Comparison of ENCODE assay signal across 19 cellular contexts in genomic region chr12:124925117-124925516, GRCh38. TPM values are rescaled to one million over a fixed set of nuclear protein-coding genes. Genes with fewer than 3 reads are reported as not detected.
DNase-seq lines count a peak whose midpoint lies in the region; ATAC-seq and TF ChIP-seq lines count a peak whose summit lies in the region.
"Had no signal": no experiment of that assay in that cellular context is flagged by ENCODE, and none has a peak within 500 bp of the region (broad histone marks: within the 10 kb centered on the region; RNA-seq: fewer than 3 reads in every experiment).

No MANE protein-coding gene starts in this region.

- peak overlapping the region; percentile 28 for H4K91ac ChIP-seq in trophoblast cell (ENCODE audit: low read depth, low read length)

- H3K79me2 ChIP-seq in trophoblast cell (ENCODE audit: control insufficient read depth, insufficient read depth, low read length, poor library complexity), result peaks cover 2% of the 10 kb centered on the region

- peaks cover 9% of the 10 kb centered on the region for H3K79me1 ChIP-seq in trophoblast cell (ENCODE audit: low read length)

- no peak overlapping the region for H3K23ac ChIP-seq in trophoblast cell (ENCODE audit: low read length)

- H3K27ac Mint-ChIP-seq in activated CD4-positive, alpha-beta memory T cell treated with anti-CD3 and anti-CD28 coated beads for 36 hours, result peak overlapping the region; percentile 18
- H3K27ac Mint-ChIP-seq in activated CD4-positive, alpha-beta memory T cell treated with anti-CD3 and anti-CD28 coated beads, Interleukin-2, amount 10 ng/mL, durations not matched to agents 7 days and 5 days, result no peak overlapping the region
- H3K27ac Mint-ChIP-seq in Calu3 (ENCODE audit: unreplicated experiment) (peak overlapping the region; percentile 100), osteocyte (ENCODE audit: unreplicated experiment) (no peak overlapping the region)
- peak overlapping the region; percentile 100 for H3K27ac Mint-ChIP-seq in activated T-helper 17 cell treated with anti-CD3 and anti-CD28 coated beads, Interleukin-2, amount 50 U/mL, for 72 hours
- H3K27ac Mint-ChIP-seq: mesothelial cell of epicardium had no signal

- H3K4ac ChIP-seq in trophoblast cell (ENCODE audit: low read depth, low read length), result no peak overlapping the region

- H3K4me2 ChIP-seq in trophoblast cell (ENCODE audit: low read length), result no peak overlapping the region

- H4K12ac ChIP-seq in trophoblast cell (ENCODE audit: low read depth, low read length), result no peak overlapping the region

- no peak overlapping the region for H3K9ac ChIP-seq in trophoblast cell (ENCODE audit: low read length)

- no CpG with 5 or more reads among the region's 10 CpGs for WGBS in trophoblast cell (ENCODE audit: extremely low coverage, insufficient coverage, insufficient read length)

- H4K8ac ChIP-seq in trophoblast cell (ENCODE audit: low read depth, low read length), result no peak overlapping the region

- no peak overlapping the region for H3K27ac ChIP-seq in trophoblast cell (ENCODE audit: low read depth, low read length)
- H3K27ac ChIP-seq: upper lobe of left lung, VCaP had no signal

- H3K36me3 Mint-ChIP-seq in activated CD4-positive, alpha-beta memory T cell treated with anti-CD3 and anti-CD28 coated beads for 36 hours, result peaks cover 11% of the 10 kb centered on the region
- peaks cover 14% of the 10 kb centered on the region for H3K36me3 Mint-ChIP-seq in activated CD4-positive, alpha-beta memory T cell treated with anti-CD3 and anti-CD28 coated beads, Interleukin-2, amount 10 ng/mL, durations not matched to agents 7 days and 5 days (ENCODE audit: low read depth)
- peaks cover 84% of the 10 kb centered on the region for H3K36me3 Mint-ChIP-seq in Calu3 (ENCODE audit: insufficient read depth, unreplicated experiment)
- H3K36me3 Mint-ChIP-seq in activated T-helper 17 cell treated with anti-CD3 and anti-CD28 coated beads, Interleukin-2, amount 50 U/mL, for 72 hours (ENCODE audit: low read depth), result peaks cover 51% of the 10 kb centered on the region
- no peaks in the 10 kb centered on the region for H3K36me3 Mint-ChIP-seq in osteocyte (ENCODE audit: unreplicated experiment)
- H3K36me3 Mint-ChIP-seq: mesothelial cell of epicardium had no signal

- DNase-seq in activated CD4-positive, alpha-beta memory T cell treated with anti-CD3 and anti-CD28 coated beads for 36 hours, result no peak
- no peak for DNase-seq in activated CD4-positive, alpha-beta memory T cell treated with anti-CD3 and anti-CD28 coated beads, Interleukin-2, amount 10 ng/mL, durations not matched to agents 7 days and 5 days
- DNase-seq in Calu3, result no peak
- DNase-seq in trophoblast cell, result no peak
- no peak for DNase-seq in osteocyte (ENCODE audit: extremely low spot score, unreplicated experiment)
- DNase-seq in NCI-H1092 treated with DMSO at 0.1 percent for 48 hours (lab: John Stamatoyannopoulos, UW), result no peak
- no peak for DNase-seq in islet precursor cell
- DNase-seq: 8988T; activated T-cell treated with anti-CD3 and anti-CD28 coated beads, Interleukin-2, amount 50 U/mL, for 1 hour; cortex of kidney; NCI-H146; NCI-H524; SHP77; stimulated activated CD4-positive, alpha-beta T cell treated with anti-CD3 and anti-CD28 coated beads, Interleukin-4, amount 100 ng/mL, for 1 hour had no signal

- H2BK5ac ChIP-seq in trophoblast cell (ENCODE audit: low read depth, low read length, poor library complexity), result no peak overlapping the region

- H2AK5ac ChIP-seq in trophoblast cell (ENCODE audit: low read length), result peak overlapping the region; percentile 1

- H3K9me3 ChIP-seq in trophoblast cell (ENCODE audit: insufficient read depth, low read depth, low read length), result no peaks in the 10 kb centered on the region
- H3K9me3 ChIP-seq: upper lobe of left lung had no signal

- ATAC-seq in activated T-helper 17 cell treated with anti-CD3 and anti-CD28 coated beads, Interleukin-2, amount 50 U/mL, for 72 hours (replicated peaks), result no peak

- peaks cover 52% of the 10 kb centered on the region for H3K4me1 Mint-ChIP-seq in activated CD4-positive, alpha-beta memory T cell treated with anti-CD3 and anti-CD28 coated beads for 36 hours (ENCODE audit: low read depth)
- peaks cover 54% of the 10 kb centered on the region for H3K4me1 Mint-ChIP-seq in activated CD4-positive, alpha-beta memory T cell treated with anti-CD3 and anti-CD28 coated beads, Interleukin-2, amount 10 ng/mL, durations not matched to agents 7 days and 5 days
- peaks cover 49% of the 10 kb centered on the region for H3K4me1 Mint-ChIP-seq in Calu3 (ENCODE audit: low read depth, unreplicated experiment)
- H3K4me1 Mint-ChIP-seq in activated T-helper 17 cell treated with anti-CD3 and anti-CD28 coated beads, Interleukin-2, amount 50 U/mL, for 72 hours, result peaks cover 44% of the 10 kb centered on the region
- H3K4me1 Mint-ChIP-seq in osteocyte (ENCODE audit: unreplicated experiment), result peaks cover 43% of the 10 kb centered on the region

- peak overlapping the region; percentile 27 for H3K18ac ChIP-seq in trophoblast cell (ENCODE audit: low read length)

- no peak overlapping the region for H3K4me3 ChIP-seq in trophoblast cell (ENCODE audit: low read depth, low read length)
- H3K4me3 ChIP-seq: smooth muscle cell, upper lobe of left lung had no signal

- CTCF ChIA-PET in activated CD4-positive, alpha-beta memory T cell treated with anti-CD3 and anti-CD28 coated beads for 36 hours (lab: Charles Lee), result interaction anchor here (4.0 kb wide), 1 partner anchor 15 kb away, joined by 40 read pairs; no protein-coding TSS in a partner anchor
- CTCF ChIA-PET in activated CD4-positive, alpha-beta memory T cell treated with anti-CD3 and anti-CD28 coated beads, Interleukin-2, amount 10 ng/mL, durations not matched to agents 7 days and 5 days (lab: Charles Lee), result interaction anchor here (0.6 to 12.2 kb wide), 2 partner anchors 13 to 34 kb away, joined by 5 to 286 read pairs; no protein-coding TSS in a partner anchor
- CTCF ChIA-PET in Calu3 (lab: Charles Lee), result interaction anchor here (0.6 kb wide), 1 partner anchor 1527 kb away, joined by 7 read pairs; no protein-coding TSS in a partner anchor

- H2BK120ac ChIP-seq in trophoblast cell (ENCODE audit: insufficient read depth, low read length, poor library complexity), result no peak overlapping the region

- H3K4me3 Mint-ChIP-seq in activated CD4-positive, alpha-beta memory T cell treated with anti-CD3 and anti-CD28 coated beads for 36 hours, result no peak overlapping the region
- H3K4me3 Mint-ChIP-seq in activated CD4-positive, alpha-beta memory T cell treated with anti-CD3 and anti-CD28 coated beads, Interleukin-2, amount 10 ng/mL, durations not matched to agents 7 days and 5 days, result no peak overlapping the region
- H3K4me3 Mint-ChIP-seq in Calu3 (ENCODE audit: low read depth, unreplicated experiment), result no peak overlapping the region
- no peak overlapping the region for H3K4me3 Mint-ChIP-seq in activated T-helper 17 cell treated with anti-CD3 and anti-CD28 coated beads, Interleukin-2, amount 50 U/mL, for 72 hours
- no peak overlapping the region for H3K4me3 Mint-ChIP-seq in osteocyte (ENCODE audit: unreplicated experiment)
- H3K4me3 Mint-ChIP-seq: mesothelial cell of epicardium had no signal

- TF ChIP-seq CTCF in Calu3 (IDR thresholded peaks at IDR 0.05; ENCODE audit: unreplicated experiment), result no peak
- TF ChIP-seq CTCF in osteocyte (IDR thresholded peaks at IDR 0.05), result no peak

- H3K27me3 ChIP-seq in trophoblast cell (ENCODE audit: insufficient read depth, low read length), result no peaks in the 10 kb centered on the region
- H3K27me3 ChIP-seq: upper lobe of left lung had no signal

- no peak overlapping the region for H2BK12ac ChIP-seq in trophoblast cell (ENCODE audit: low read length)

- peaks cover 8% of the 10 kb centered on the region for H3K27me3 Mint-ChIP-seq in activated CD4-positive, alpha-beta memory T cell treated with anti-CD3 and anti-CD28 coated beads for 36 hours
- H3K27me3 Mint-ChIP-seq in activated CD4-positive, alpha-beta memory T cell treated with anti-CD3 and anti-CD28 coated beads, Interleukin-2, amount 10 ng/mL, durations not matched to agents 7 days and 5 days, result peaks cover 4% of the 10 kb centered on the region
- H3K27me3 Mint-ChIP-seq in Calu3 (ENCODE audit: unreplicated experiment) (peaks cover 28% of the 10 kb centered on the region), osteocyte (ENCODE audit: unreplicated experiment) (no peaks in the 10 kb centered on the region)
- H3K27me3 Mint-ChIP-seq in activated T-helper 17 cell treated with anti-CD3 and anti-CD28 coated beads, Interleukin-2, amount 50 U/mL, for 72 hours, result no peaks in the 10 kb centered on the region

- no peaks in the 10 kb centered on the region for H3K36me3 ChIP-seq in trophoblast cell (ENCODE audit: control insufficient read depth in 1 of 2, insufficient read depth in 2 of 2, low read length in 2 of 2)
- H3K36me3 ChIP-seq: upper lobe of left lung had no signal

- no TSS peak for BruUV-seq in Calu3 (replicated peaks; lab: Mats Ljungman, UMichigan)

- POLR2A ChIA-PET in activated CD4-positive, alpha-beta memory T cell treated with anti-CD3 and anti-CD28 coated beads for 36 hours (lab: Charles Lee), result no interaction called here
- POLR2A ChIA-PET in activated CD4-positive, alpha-beta memory T cell treated with anti-CD3 and anti-CD28 coated beads, Interleukin-2, amount 10 ng/mL, durations not matched to agents 7 days and 5 days (lab: Charles Lee), result interaction anchor here (0.9 to 8.2 kb wide), 3 partner anchors 8 to 15 kb away, joined by 3 to 134 read pairs (median 74); partner anchors contain the start of gene UBC

- H3K4me1 ChIP-seq in trophoblast cell (ENCODE audit: control insufficient read depth in 1 of 2, insufficient read depth in 2 of 2, low read length in 2 of 2), result peaks cover 6 to 12% of the 10 kb centered on the region in 2 experiments

- intact Hi-C loops in activated CD4-positive, alpha-beta memory T cell treated with anti-CD3 and anti-CD28 coated beads for 36 hours (cut with micrococcal nuclease), result no loop called here
- intact Hi-C loops in Calu3 (cut with micrococcal nuclease; ENCODE audit: unreplicated experiment), result no loop called here

- no peaks in the 10 kb centered on the region for H3K9me3 Mint-ChIP-seq in activated CD4-positive, alpha-beta memory T cell treated with anti-CD3 and anti-CD28 coated beads for 36 hours
- no peaks in the 10 kb centered on the region for H3K9me3 Mint-ChIP-seq in activated CD4-positive, alpha-beta memory T cell treated with anti-CD3 and anti-CD28 coated beads, Interleukin-2, amount 10 ng/mL, durations not matched to agents 7 days and 5 days
- H3K9me3 Mint-ChIP-seq in Calu3 (ENCODE audit: low read depth, unreplicated experiment) (no peaks in the 10 kb centered on the region), osteocyte (ENCODE audit: unreplicated experiment) (no peaks in the 10 kb centered on the region)
- peaks cover 8% of the 10 kb centered on the region for H3K9me3 Mint-ChIP-seq in activated T-helper 17 cell treated with anti-CD3 and anti-CD28 coated beads, Interleukin-2, amount 50 U/mL, for 72 hours
- H3K9me3 Mint-ChIP-seq: mesothelial cell of epicardium had no signal

- no peak overlapping the region for H2AFZ ChIP-seq in trophoblast cell (ENCODE audit: insufficient read depth, low read length, poor library complexity)

- H3K14ac ChIP-seq in trophoblast cell (ENCODE audit: low read length), result no peak overlapping the region

RNA-seq across cellular contexts. Expression of gene UBC, which starts 10.7 kb away (rescaled TPM):
- total RNA-seq in activated CD4-positive, alpha-beta memory T cell treated with anti-CD3 and anti-CD28 coated beads for 36 hours, result 100 to 1,000 TPM; 940 to 950 TPM
- total RNA-seq in activated CD4-positive, alpha-beta memory T cell treated with anti-CD3 and anti-CD28 coated beads, Interleukin-2, amount 10 ng/mL, durations not matched to agents 7 days and 5 days, result 1,000 to 10,000 TPM; 1,545 to 1,580 TPM
- total RNA-seq in Calu3 (2022) (1,247 and 1,434 TPM in 2 replicates), osteocyte (1,249 and 1,279 TPM in 2 replicates)
- 1,000 to 10,000 TPM in 1 of 2 donors, 100 to 1,000 TPM in 1; 955 to 1,030 TPM for total RNA-seq in activated T-helper 17 cell treated with anti-CD3 and anti-CD28 coated beads, Interleukin-2, amount 50 U/mL, for 72 hours
- 1,300 and 1,363 TPM in 2 replicates for polyA plus RNA-seq in trophoblast cell (2013)

Comparison
In these comparisons a context has a peak if more than half of its experiments do, and no peak if none do; other contexts are left out.
1. H3K27ac Mint-ChIP-seq: peak in activated CD4-positive, alpha-beta memory T cell treated with anti-CD3 and anti-CD28 coated beads for 36 hours (single experiment), Calu3 (single experiment) and activated T-helper 17 cell treated with anti-CD3 and anti-CD28 coated beads, Interleukin-2, amount 50 U/mL, for 72 hours (single experiment); none in activated CD4-positive, alpha-beta memory T cell treated with anti-CD3 and anti-CD28 coated beads, Interleukin-2, amount 10 ng/mL, durations not matched to agents 7 days and 5 days (single experiment) and osteocyte (single experiment).